2 cellular contexts compared by ENCODE assay signal in the genomic region with DNA sequence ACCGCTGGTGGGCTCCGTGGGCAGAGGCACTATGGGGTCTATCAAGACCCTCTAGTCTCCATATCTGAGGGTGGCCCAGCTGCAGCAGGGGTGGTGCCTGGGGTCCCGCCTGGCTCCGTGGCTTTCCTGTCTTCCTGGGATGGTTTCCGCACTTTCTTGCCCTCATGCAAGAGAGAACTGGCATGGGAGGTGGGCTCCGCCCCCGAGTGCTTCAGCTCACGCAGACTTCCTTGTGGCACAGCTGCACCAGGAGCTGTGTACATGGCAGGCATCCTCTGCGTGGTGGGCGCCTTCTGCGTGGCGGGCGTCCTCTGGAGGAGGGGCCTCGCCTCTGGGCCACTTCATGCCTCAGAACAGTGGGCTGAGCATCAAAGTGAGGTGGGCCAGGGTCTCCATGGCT.
TF ChIP-seq lines count a peak whose summit lies in the region.

No MANE protein-coding gene starts in this region.

TF ChIP-seq in IMR-90, 13 proteins besides CTCF, POLR2A, EP300 and RAD21 (continued from another document):
- TF ChIP-seq, protein P1, sequence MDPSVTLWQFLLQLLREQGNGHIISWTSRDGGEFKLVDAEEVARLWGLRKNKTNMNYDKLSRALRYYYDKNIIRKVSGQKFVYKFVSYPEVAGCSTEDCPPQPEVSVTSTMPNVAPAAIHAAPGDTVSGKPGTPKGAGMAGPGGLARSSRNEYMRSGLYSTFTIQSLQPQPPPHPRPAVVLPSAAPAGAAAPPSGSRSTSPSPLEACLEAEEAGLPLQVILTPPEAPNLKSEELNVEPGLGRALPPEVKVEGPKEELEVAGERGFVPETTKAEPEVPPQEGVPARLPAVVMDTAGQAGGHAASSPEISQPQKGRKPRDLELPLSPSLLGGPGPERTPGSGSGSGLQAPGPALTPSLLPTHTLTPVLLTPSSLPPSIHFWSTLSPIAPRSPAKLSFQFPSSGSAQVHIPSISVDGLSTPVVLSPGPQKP (IDR thresholded peaks at IDR 0.05; ENCODE audit: borderline replicate concordance, low read depth, low read length): no peak

TF ChIP-seq in neural cell, 6 proteins besides CTCF, POLR2A, EP300 and RAD21 (continued from another document):
- TF ChIP-seq, protein P2, sequence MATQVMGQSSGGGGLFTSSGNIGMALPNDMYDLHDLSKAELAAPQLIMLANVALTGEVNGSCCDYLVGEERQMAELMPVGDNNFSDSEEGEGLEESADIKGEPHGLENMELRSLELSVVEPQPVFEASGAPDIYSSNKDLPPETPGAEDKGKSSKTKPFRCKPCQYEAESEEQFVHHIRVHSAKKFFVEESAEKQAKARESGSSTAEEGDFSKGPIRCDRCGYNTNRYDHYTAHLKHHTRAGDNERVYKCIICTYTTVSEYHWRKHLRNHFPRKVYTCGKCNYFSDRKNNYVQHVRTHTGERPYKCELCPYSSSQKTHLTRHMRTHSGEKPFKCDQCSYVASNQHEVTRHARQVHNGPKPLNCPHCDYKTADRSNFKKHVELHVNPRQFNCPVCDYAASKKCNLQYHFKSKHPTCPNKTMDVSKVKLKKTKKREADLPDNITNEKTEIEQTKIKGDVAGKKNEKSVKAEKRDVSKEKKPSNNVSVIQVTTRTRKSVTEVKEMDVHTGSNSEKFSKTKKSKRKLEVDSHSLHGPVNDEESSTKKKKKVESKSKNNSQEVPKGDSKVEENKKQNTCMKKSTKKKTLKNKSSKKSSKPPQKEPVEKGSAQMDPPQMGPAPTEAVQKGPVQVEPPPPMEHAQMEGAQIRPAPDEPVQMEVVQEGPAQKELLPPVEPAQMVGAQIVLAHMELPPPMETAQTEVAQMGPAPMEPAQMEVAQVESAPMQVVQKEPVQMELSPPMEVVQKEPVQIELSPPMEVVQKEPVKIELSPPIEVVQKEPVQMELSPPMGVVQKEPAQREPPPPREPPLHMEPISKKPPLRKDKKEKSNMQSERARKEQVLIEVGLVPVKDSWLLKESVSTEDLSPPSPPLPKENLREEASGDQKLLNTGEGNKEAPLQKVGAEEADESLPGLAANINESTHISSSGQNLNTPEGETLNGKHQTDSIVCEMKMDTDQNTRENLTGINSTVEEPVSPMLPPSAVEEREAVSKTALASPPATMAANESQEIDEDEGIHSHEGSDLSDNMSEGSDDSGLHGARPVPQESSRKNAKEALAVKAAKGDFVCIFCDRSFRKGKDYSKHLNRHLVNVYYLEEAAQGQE (IDR thresholded peaks at IDR 0.05; ENCODE audit: borderline replicate concordance): no peak
- no peak for TF ChIP-seq EZH2 (IDR thresholded peaks at IDR 0.05; ENCODE audit: borderline replicate concordance, insufficient read depth, low read length, poor library complexity, severe bottlenecking)
- TF ChIP-seq SMC3 (conservative IDR thresholded peaks at IDR 0.05; ENCODE audit: poor library complexity): no peak
